In genomic region chr5:77076961-77077820, GRCh38 we compare ENCODE assay signal across 7 cellular contexts. TPM values are rescaled to one million over a fixed set of nuclear protein-coding genes. Genes with fewer than 3 reads are reported as not detected.
A peak's percentile ranks its signal among the peaks of the same experiment; 100 is the strongest.
DNase-seq lines count a peak whose midpoint lies in the region; ATAC-seq and TF ChIP-seq lines count a peak whose summit lies in the region.

No MANE protein-coding gene starts in this region.

- peak overlapping the region; percentile 55 for H3K4me3 Mint-ChIP-seq in activated naive CD8-positive, alpha-beta T cell treated with anti-CD3 and anti-CD28 coated beads, Interleukin-2, amount 10 ng/mL, durations not matched to agents 7 days and 5 days

- TF ChIP-seq POLR2A in uterus (IDR thresholded peaks at IDR 0.05), result peak in 1 of 2 donors; percentile 20

- intact Hi-C loops in Panc1 (cut with micrococcal nuclease; ENCODE audit: unreplicated experiment) (no loop called here), cardiac septum (cut with DNase I) (loop anchor here (2.0 to 5.0 kb wide), 2 partner anchors 46 to 210 kb away; partner anchors contain the start of gene AGGF1), uterus (cut with DNase I; ENCODE audit: low total_unique reads) (no loop called here)

- CTCF ChIA-PET in Panc1 (lab: Charles Lee), result interaction anchor here (0.7 kb wide), 3 partner anchors 91 to 383 kb away, joined by 3 to 4 read pairs (median 3); no protein-coding TSS in a partner anchor

- H3K36me3 ChIP-seq in Panc1 (ENCODE audit: control insufficient read depth, insufficient read depth, low read length) (no peaks in the 10 kb centered on the region), parathyroid adenoma (ENCODE audit: control insufficient read depth, insufficient read depth, low read length) (no peaks in the 10 kb centered on the region), uterus (no peaks in the 10 kb centered on the region)

- H3K27ac ChIP-seq in Panc1 (ENCODE audit: low read length), result no peak overlapping the region
- peak overlapping the region; percentile 64 for H3K27ac ChIP-seq in parathyroid adenoma
- peak overlapping the region; percentile 73 to 86 for H3K27ac ChIP-seq in uterus

- ATAC-seq in GM18867 (IDR thresholded peaks at IDR 0.05; ENCODE audit: unreplicated experiment), result peak; percentile 72
- peak; percentile 73 for ATAC-seq in HG03039 (IDR thresholded peaks at IDR 0.05; ENCODE audit: unreplicated experiment)
- ATAC-seq in Panc1, result peak; percentile 96
- peak; percentile 83 for ATAC-seq in activated naive CD8-positive, alpha-beta T cell treated with anti-CD3 and anti-CD28 coated beads, Interleukin-2, amount 10 ng/mL, durations not matched to agents 7 days and 5 days (ENCODE audit: low read depth)

- in situ Hi-C loops in Panc1 (cut with HindIII; ENCODE audit: low pct_unique_long_range_greater_than_20kb, low sequenced_read_pairs), result no loop called here

- peak overlapping the region; percentile 30 for H3K4me2 ChIP-seq in parathyroid adenoma (ENCODE audit: low read length)

- TF ChIP-seq CTCF in Panc1 (IDR thresholded peaks at IDR 0.05) (peak; percentile 89), parathyroid adenoma (IDR thresholded peaks at IDR 0.05) (peak; percentile 86), uterus (IDR thresholded peaks at IDR 0.05) (peak in 3 of 4 experiments; percentile 51 to 64 (median 58))

- H3K4me3 ChIP-seq in Panc1 (ENCODE audit: low read depth in 2 of 2, low read length in 2 of 2) (peak overlapping the region; percentile 21 to 36; a peak in 3 of 4 replicates), parathyroid adenoma (ENCODE audit: low read depth, low read length) (no peak overlapping the region), uterus (peak overlapping the region; percentile 24 to 53)

- peaks cover 3% of the 10 kb centered on the region for H3K79me2 ChIP-seq in parathyroid adenoma

- no peaks in the 10 kb centered on the region for H3K27me3 Mint-ChIP-seq in activated naive CD8-positive, alpha-beta T cell treated with anti-CD3 and anti-CD28 coated beads, Interleukin-2, amount 10 ng/mL, durations not matched to agents 7 days and 5 days

- H3K27me3 ChIP-seq in Panc1 (ENCODE audit: control insufficient read depth, insufficient read depth, low read length) (no peaks in the 10 kb centered on the region), parathyroid adenoma (ENCODE audit: control insufficient read depth, insufficient read depth, low read length) (no peaks in the 10 kb centered on the region), uterus (no peaks in the 10 kb centered on the region)

- DNase-seq in Panc1 (ENCODE audit: low read depth, low spot score) (no peak), cardiac septum (ENCODE audit: low spot score) (peak; percentile 92), uterus (peak; percentile 52 to 72)
- DNase-seq in activated naive CD8-positive, alpha-beta T cell treated with anti-CD3 and anti-CD28 coated beads, Interleukin-2, amount 10 ng/mL, durations not matched to agents 7 days and 5 days, result peak; percentile 81

- no peaks in the 10 kb centered on the region for H3K36me3 Mint-ChIP-seq in activated naive CD8-positive, alpha-beta T cell treated with anti-CD3 and anti-CD28 coated beads, Interleukin-2, amount 10 ng/mL, durations not matched to agents 7 days and 5 days

- H3K9me3 Mint-ChIP-seq in activated naive CD8-positive, alpha-beta T cell treated with anti-CD3 and anti-CD28 coated beads, Interleukin-2, amount 10 ng/mL, durations not matched to agents 7 days and 5 days, result no peaks in the 10 kb centered on the region

- H3K9me3 ChIP-seq in Panc1 (ENCODE audit: control insufficient read depth, insufficient read depth, low read depth, low read length), result no peaks in the 10 kb centered on the region
- no peaks in the 10 kb centered on the region for H3K9me3 ChIP-seq in parathyroid adenoma (ENCODE audit: control insufficient read depth, low read length)
- H3K9me3 ChIP-seq in uterus, result no peaks in the 10 kb centered on the region

- peak overlapping the region; percentile 84 for H2AFZ ChIP-seq in parathyroid adenoma

- no peak overlapping the region for H3K9ac ChIP-seq in parathyroid adenoma

- POLR2A ChIA-PET in Panc1 (lab: Charles Lee), result interaction anchor here (0.6 kb wide), 1 partner anchor 187 kb away, joined by 3 read pairs; no protein-coding TSS in a partner anchor
- POLR2A ChIA-PET in activated naive CD8-positive, alpha-beta T cell treated with anti-CD3 and anti-CD28 coated beads, Interleukin-2, amount 10 ng/mL, durations not matched to agents 7 days and 5 days (lab: Charles Lee), result interaction anchor here (0.6 to 1.7 kb wide), 3 partner anchors 10 to 67 kb away, joined by 4 to 16 read pairs (median 7); partner anchors contain the start of genes AGGF1 and ZBED3

- H3K27ac Mint-ChIP-seq in activated naive CD8-positive, alpha-beta T cell treated with anti-CD3 and anti-CD28 coated beads, Interleukin-2, amount 10 ng/mL, durations not matched to agents 7 days and 5 days, result no peak overlapping the region

- H3K4me1 ChIP-seq in Panc1 (ENCODE audit: control insufficient read depth, insufficient read depth, low read length), result no peaks in the 10 kb centered on the region; the same call in 1 of the 2 replicates
- peaks cover 2% of the 10 kb centered on the region for H3K4me1 ChIP-seq in parathyroid adenoma
- no peaks in the 10 kb centered on the region for H3K4me1 ChIP-seq in uterus

- BruUV-seq in Panc1 (replicated peaks; lab: Mats Ljungman, UMichigan), result no TSS peak

- H3K4me1 Mint-ChIP-seq in activated naive CD8-positive, alpha-beta T cell treated with anti-CD3 and anti-CD28 coated beads, Interleukin-2, amount 10 ng/mL, durations not matched to agents 7 days and 5 days, result peaks cover 1% of the 10 kb centered on the region

RNA-seq across cellular contexts. Expression of gene ZBED3, which starts 9.9 kb away (rescaled TPM):
- total RNA-seq in Panc1 (2021; ENCODE audit: unreplicated experiment), result 6.8 TPM
- 3.1 TPM for polyA plus RNA-seq in Panc1 (2012; ENCODE audit: insufficient read length)
- total RNA-seq in activated naive CD8-positive, alpha-beta T cell treated with anti-CD3 and anti-CD28 coated beads, Interleukin-2, amount 10 ng/mL, durations not matched to agents 7 days and 5 days, result 1 to 10 TPM; 3.6 to 3.8 TPM
- total RNA-seq in cardiac septum, result 6.4 TPM
- 10 to 100 TPM in 1 of 4 donors, 1 to 10 TPM in 3; 2.6 to 26.9 (median 4.7) TPM for total RNA-seq in uterus

RNA-seq across cellular contexts. Expression of gene AGGF1, which starts 47.0 kb away (rescaled TPM):
- total RNA-seq in Panc1 (2021; ENCODE audit: unreplicated experiment) (23.1 TPM), cardiac septum (16.9 TPM), uterus (10 to 100 TPM; 10.6 to 44.7 (median 23.2) TPM)
- 16.8 TPM for polyA plus RNA-seq in Panc1 (2012; ENCODE audit: insufficient read length)
- total RNA-seq in activated naive CD8-positive, alpha-beta T cell treated with anti-CD3 and anti-CD28 coated beads, Interleukin-2, amount 10 ng/mL, durations not matched to agents 7 days and 5 days, result 10 to 100 TPM; 28.6 to 30.4 TPM
